24 cellular contexts compared by ENCODE assay signal in the genomic region with DNA sequence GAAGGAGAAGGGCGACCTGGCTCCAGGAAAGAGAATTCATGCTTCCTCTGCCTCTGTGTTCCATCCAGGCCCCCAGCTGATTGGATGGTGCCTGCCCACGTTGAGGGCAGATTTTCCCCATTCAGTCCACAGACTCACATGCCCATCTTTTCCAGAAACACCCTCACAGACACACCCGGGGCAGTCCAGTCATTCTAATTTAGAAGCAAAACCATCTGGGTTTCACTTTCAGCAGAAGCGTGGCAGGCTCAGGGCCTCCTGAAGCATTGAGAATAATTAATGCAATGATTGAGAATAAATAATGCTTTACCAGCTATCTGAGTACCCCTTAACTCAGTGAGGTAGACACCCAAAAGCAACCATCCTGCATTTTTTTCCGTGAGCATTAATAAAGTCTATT.
"Had no signal": no experiment of that assay in that cellular context is flagged by ENCODE, and none has a peak within 500 bp of the region (broad histone marks: within the 10 kb centered on the region; RNA-seq: fewer than 3 reads in every experiment).

No MANE protein-coding gene starts in this region.

- ATAC-seq: HepG2, Right ventricle myocardium inferior, SK-N-SH treated with all-trans-retinoic acid at 6 μM for 48 hours had no signal

- DNase-seq: Kasumi-1; KG1; MV-4-11; NCI-H1048; NCI-H1105; NCI-H1417 treated with DMSO at 0.1 percent for 48 hours; NCI-H146; NCI-H1694 treated with DMSO at 0.1 percent for 48 hours; NCI-H1930; NCI-H2081; NCI-H2107; NCI-H2227 treated with DMSO at 0.1 percent for 48 hours; NCI-H524; NCI-H69; NCI-H774; NK-92 treated with Interleukin-12 subunit alpha and Interleukin-12 subunit beta, amount 100 ng/mL, for 24 hours; OCI-M1; PC-9; Peyer's patch; SHP77 treated with DMSO at 0.1 percent for 48 hours; SJCRH30 had no signal

- H3K36me3 ChIP-seq: Peyer's patch, SJCRH30 had no signal

- H3K27me3 ChIP-seq: Peyer's patch, SJCRH30 had no signal

- H3K4me1 ChIP-seq: Peyer's patch, SJCRH30 had no signal

- H3K9me3 ChIP-seq: Peyer's patch, SJCRH30 had no signal

- H3K4me3 ChIP-seq: PC-9, Peyer's patch, SJCRH30 had no signal

- H2AFZ ChIP-seq: PC-9 had no signal

- H3K4me2 ChIP-seq: PC-9 had no signal

- H3K27ac ChIP-seq: PC-9, Peyer's patch, SJCRH30 had no signal
